In the genomic region with DNA sequence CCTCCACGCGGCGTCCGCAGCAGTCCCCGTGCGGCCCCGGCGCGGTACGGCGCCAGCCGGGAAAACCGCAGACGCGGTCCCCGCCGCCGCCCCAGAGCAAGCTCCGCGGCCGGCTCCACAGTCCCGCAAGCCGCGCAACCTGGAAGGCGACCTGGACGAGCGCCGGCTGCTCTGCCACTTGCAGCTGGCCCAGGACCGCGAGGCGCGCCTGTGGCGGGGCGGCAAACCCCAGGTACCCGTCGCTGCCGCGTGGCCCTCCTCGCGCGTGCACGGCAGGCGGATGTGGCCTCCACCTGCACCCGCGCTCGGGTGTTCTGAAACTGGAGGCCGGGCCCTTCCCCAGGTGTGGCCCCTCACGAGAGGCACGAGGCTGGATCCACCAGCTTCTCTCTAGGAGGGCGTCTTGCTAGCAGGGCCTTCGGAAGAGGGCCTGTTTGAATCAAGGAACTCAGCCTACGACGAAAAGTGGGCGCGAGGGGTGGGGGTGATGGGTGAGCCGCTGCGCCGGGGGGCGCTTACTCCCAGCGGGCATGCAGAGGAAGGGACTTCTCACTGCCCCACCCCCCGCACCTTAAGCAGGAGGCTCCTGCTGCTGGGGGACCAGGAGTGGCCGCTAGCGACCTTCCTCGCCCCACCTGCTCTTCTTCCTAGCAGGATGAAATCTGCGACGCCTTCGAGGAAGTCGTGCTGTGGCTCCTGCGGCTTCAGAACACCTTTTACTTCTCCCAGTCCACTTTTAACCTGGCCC, we compare ENCODE assay signal across 9 cellular contexts. TPM values are rescaled to one million over a fixed set of nuclear protein-coding genes. Genes with fewer than 3 reads are reported as not detected.
DNase-seq lines count a peak whose midpoint lies in the region; ATAC-seq and TF ChIP-seq lines count a peak whose summit lies in the region.
"Had no signal": no experiment of that assay in that cellular context is flagged by ENCODE, and none has a peak within 500 bp of the region (broad histone marks: within the 10 kb centered on the region; RNA-seq: fewer than 3 reads in every experiment).

No MANE protein-coding gene starts in this region.

- H3K4me1 ChIP-seq in mesodermal cell (ENCODE audit: control insufficient read depth, insufficient read depth, low read length, poor library complexity, severe bottlenecking) = no peaks in the 10 kb centered on the region
- peaks cover 0 to 5% of the 10 kb centered on the region in 2 donors for H3K4me1 ChIP-seq in thoracic aorta (ENCODE audit: control insufficient read depth in 1 of 2, low read depth in 2 of 2)

- H3K36me3 ChIP-seq in mesodermal cell (ENCODE audit: control insufficient read depth, insufficient read depth, low read length) (no peaks in the 10 kb centered on the region), thoracic aorta (no peaks in the 10 kb centered on the region)

- POLR2A ChIA-PET in activated naive CD8-positive, alpha-beta T cell treated with anti-CD3 and anti-CD28 coated beads, Interleukin-2, amount 10 ng/mL, durations not matched to agents 7 days and 5 days (lab: Charles Lee) = interaction anchor here (0.5 to 2.8 kb wide), 10 partner anchors 10 to 251 kb away, joined by 3 to 22 read pairs (median 4); a partner anchor contains a TSS

- H3K4me3 Mint-ChIP-seq in activated naive CD8-positive, alpha-beta T cell treated with anti-CD3 and anti-CD28 coated beads, Interleukin-2, amount 10 ng/mL, durations not matched to agents 7 days and 5 days = peak overlapping the region; percentile 64

- DNase-seq in activated T-cell treated with anti-CD3 and anti-CD28 coated beads for 1 hour (ENCODE audit: low read depth) (peak; percentile 33), thoracic aorta (ENCODE audit: low spot score) (no peak), glomerular visceral epithelial cell (ENCODE audit: extremely low spot score) (no peak), NCI-H524 treated with DMSO at 0.1 percent for 48 hours (lab: John Stamatoyannopoulos, UW) (no peak)
- DNase-seq in activated T-cell treated with anti-CD3 and anti-CD28 coated beads, Interleukin-2, amount 50 U/mL, for 1 hour = no peak
- DNase-seq in activated naive CD8-positive, alpha-beta T cell treated with anti-CD3 and anti-CD28 coated beads, Interleukin-2, amount 10 ng/mL, durations not matched to agents 7 days and 5 days = peak; percentile 75

- peaks cover 37% of the 10 kb centered on the region for H3K4me1 Mint-ChIP-seq in activated naive CD8-positive, alpha-beta T cell treated with anti-CD3 and anti-CD28 coated beads, Interleukin-2, amount 10 ng/mL, durations not matched to agents 7 days and 5 days

- no peaks in the 10 kb centered on the region for H3K9me3 Mint-ChIP-seq in activated naive CD8-positive, alpha-beta T cell treated with anti-CD3 and anti-CD28 coated beads, Interleukin-2, amount 10 ng/mL, durations not matched to agents 7 days and 5 days

- H3K27me3 Mint-ChIP-seq in activated naive CD8-positive, alpha-beta T cell treated with anti-CD3 and anti-CD28 coated beads, Interleukin-2, amount 10 ng/mL, durations not matched to agents 7 days and 5 days = peaks cover 16% of the 10 kb centered on the region

- H3K9me3 ChIP-seq in mesodermal cell (ENCODE audit: control insufficient read depth, low read length) (no peaks in the 10 kb centered on the region), thoracic aorta (no peaks in the 10 kb centered on the region)

- H3K4me3 ChIP-seq in mesodermal cell (ENCODE audit: extremely low read depth, insufficient read depth, low read length, poor library complexity, severe bottlenecking) (peak overlapping the region; percentile 31), thoracic aorta (peak overlapping the region; percentile 71)

- TF ChIP-seq CTCF in thoracic aorta (IDR thresholded peaks at IDR 0.05) = no peak

- 16 to 19% methylated on average over 30 to 66 of the region's 69 CpGs for WGBS in mesodermal cell (ENCODE audit: insufficient coverage in 2 of 2), 2 experiments

- no peak overlapping the region for H3K27ac Mint-ChIP-seq in activated naive CD8-positive, alpha-beta T cell treated with anti-CD3 and anti-CD28 coated beads, Interleukin-2, amount 10 ng/mL, durations not matched to agents 7 days and 5 days

- H3K27ac ChIP-seq in mesodermal cell (ENCODE audit: low read depth, low read length, severe bottlenecking) = no peak overlapping the region
- no peak overlapping the region for H3K27ac ChIP-seq in thoracic aorta
- H3K27ac ChIP-seq: VCaP had no signal

- H3K36me3 Mint-ChIP-seq in activated naive CD8-positive, alpha-beta T cell treated with anti-CD3 and anti-CD28 coated beads, Interleukin-2, amount 10 ng/mL, durations not matched to agents 7 days and 5 days = peaks cover 19% of the 10 kb centered on the region

- no peaks in the 10 kb centered on the region for H3K27me3 ChIP-seq in thoracic aorta (replicated peaks; ENCODE audit: insufficient read depth)

- peak; percentile 43 for ATAC-seq in activated naive CD8-positive, alpha-beta T cell treated with anti-CD3 and anti-CD28 coated beads, Interleukin-2, amount 10 ng/mL, durations not matched to agents 7 days and 5 days (ENCODE audit: low read depth)
- ATAC-seq in thoracic aorta (ENCODE audit: insufficient number of reproducible peaks, low FRiP score, low read depth) (no peak), HG03457 (IDR thresholded peaks at IDR 0.05; ENCODE audit: unreplicated experiment) (no peak)

RNA-seq across cellular contexts. Expression of a gene that starts 0.6 kb away (rescaled TPM):
- total RNA-seq in activated naive CD8-positive, alpha-beta T cell treated with anti-CD3 and anti-CD28 coated beads, Interleukin-2, amount 10 ng/mL, durations not matched to agents 7 days and 5 days = 10 to 100 TPM in 1 of 2 experiments, 1 to 10 TPM in 1; 8.9 to 12.4 TPM
- polyA plus RNA-seq in mesodermal cell (2013, experiment 1 of 2) = not detected
- not detected for polyA plus RNA-seq in mesodermal cell (2013, experiment 2 of 2)
- total RNA-seq in thoracic aorta = not detected

RNA-seq across cellular contexts. Expression of a gene that starts 10.5 kb away (rescaled TPM):
- 10 to 100 TPM; 16.8 to 19.3 TPM for total RNA-seq in activated naive CD8-positive, alpha-beta T cell treated with anti-CD3 and anti-CD28 coated beads, Interleukin-2, amount 10 ng/mL, durations not matched to agents 7 days and 5 days
- 9.5 TPM for polyA plus RNA-seq in mesodermal cell (2013, experiment 1 of 2)
- polyA plus RNA-seq in mesodermal cell (2013, experiment 2 of 2) = 9.9 TPM
- total RNA-seq in thoracic aorta = 1 to 10 TPM; 3.7 to 5.9 TPM

RNA-seq across cellular contexts. Expression of a gene that starts 29.2 kb away (rescaled TPM):
- 10 to 100 TPM; 39.2 to 40.4 TPM for total RNA-seq in activated naive CD8-positive, alpha-beta T cell treated with anti-CD3 and anti-CD28 coated beads, Interleukin-2, amount 10 ng/mL, durations not matched to agents 7 days and 5 days
- polyA plus RNA-seq in mesodermal cell (2013, experiment 1 of 2) = 63.5 TPM
- 58.2 TPM for polyA plus RNA-seq in mesodermal cell (2013, experiment 2 of 2)
- total RNA-seq in thoracic aorta = 100 to 1,000 TPM in 1 of 2 donors, 10 to 100 TPM in 1; 85.7 to 111 TPM

Comparison
In these comparisons a context has a peak if more than half of its experiments do, and no peak if none do; other contexts are left out.
1. DNase-seq: peak in activated T-cell treated with anti-CD3 and anti-CD28 coated beads for 1 hour (single experiment) and activated naive CD8-positive, alpha-beta T cell treated with anti-CD3 and anti-CD28 coated beads, Interleukin-2, amount 10 ng/mL, durations not matched to agents 7 days and 5 days (single experiment); none in activated T-cell treated with anti-CD3 and anti-CD28 coated beads, Interleukin-2, amount 50 U/mL, for 1 hour (single experiment), thoracic aorta (single experiment), glomerular visceral epithelial cell (single experiment) and NCI-H524 treated with DMSO at 0.1 percent for 48 hours (single experiment).
2. RNA of a gene that starts 0.6 kb away (total RNA-seq): 8.9 to 12.4 TPM in activated naive CD8-positive, alpha-beta T cell treated with anti-CD3 and anti-CD28 coated beads, Interleukin-2, amount 10 ng/mL, durations not matched to agents 7 days and 5 days; not detected in thoracic aorta; every median in the first group is over 4 times any median in the second.